22 cellular contexts compared by ENCODE assay signal in genomic region chr12:121328620-121329019, GRCh38. TPM values are rescaled to one million over a fixed set of nuclear protein-coding genes. Genes with fewer than 3 reads are reported as not detected.
A peak's percentile ranks its signal among the peaks of the same experiment; 100 is the strongest.
DNase-seq lines count a peak whose midpoint lies in the region; ATAC-seq, FAIRE-seq and TF ChIP-seq lines count a peak whose summit lies in the region.
"Had no signal": no experiment of that assay in that cellular context is flagged by ENCODE, and none has a peak within 500 bp of the region (broad histone marks: within the 10 kb centered on the region; RNA-seq: fewer than 3 reads in every experiment).

No MANE protein-coding gene starts in this region.

- H3K4me3 ChIP-seq in HepG2 (replicated peaks in 1 of 3; ENCODE audit: insufficient read depth in 1 of 3, low read depth in 2 of 3, low read length in 3 of 3) (no peak overlapping the region), right lobe of liver (no peak overlapping the region), GM12878 (no peak overlapping the region), neuronal stem cell (ENCODE audit: low read length in 2 of 2) (no peak overlapping the region)
- H3K4me3 ChIP-seq: BLaER1 treated with 17β-estradiol and CSF1 and Interleukin-3, amounts not matched to agents 10 nM and 100 nM had no signal

- no peak for TF ChIP-seq EP300 in HepG2 (IDR thresholded peaks at IDR 0.05; ENCODE audit: low read depth in 2 of 2, low read length in 2 of 2)
- no peak for TF ChIP-seq EP300 in HepG2 (CRISPR knock-in tag; IDR thresholded peaks at IDR 0.05; ENCODE audit: borderline replicate concordance)
- TF ChIP-seq EP300 in GM12878 (IDR thresholded peaks at IDR 0.05; ENCODE audit: borderline replicate concordance in 1 of 2, control insufficient read depth in 1 of 2, low read depth in 2 of 2, low read length in 2 of 2) = no peak

- RAD21 ChIA-PET in GM12878 (lab: Charles Lee; ENCODE audit: unreplicated experiment) = no interaction called here

- H3K18ac ChIP-seq in neuronal stem cell (ENCODE audit: low read length) = no peak overlapping the region

- no peak overlapping the region for H3K23ac ChIP-seq in neuronal stem cell (ENCODE audit: low read depth, low read length, poor library complexity)

- TF ChIP-seq POLR2A in HepG2 (IDR thresholded peaks at IDR 0.05; ENCODE audit: insufficient read depth in 1 of 2, low read depth in 2 of 2, low read length in 2 of 2) (no peak), right lobe of liver (IDR thresholded peaks at IDR 0.05) (no peak), GM12878 (IDR thresholded peaks at IDR 0.05; ENCODE audit: low read depth, low read length) (no peak)

- DNase-seq in HepG2 (ENCODE audit: low spot score) = no peak
- no peak for DNase-seq in right lobe of liver
- no peak for DNase-seq in GM12878 (ENCODE audit: low read depth, low spot score)
- DNase-seq in neuronal stem cell (ENCODE audit: low spot score) = no peak
- no peak for DNase-seq in iPS-NIHi7 (ENCODE audit: extremely low spot score)
- DNase-seq: 8988T; ACHN; Caco-2; Calu3; CD4-positive, alpha-beta T cell; CD8-positive, alpha-beta T cell; DMS79 treated with DMSO at 0.1 percent for 48 hours; GF-D8 had no signal

- H2BK120ac ChIP-seq in neuronal stem cell (ENCODE audit: low read depth, low read length) = no peak overlapping the region

- no peak overlapping the region for H4K91ac ChIP-seq in neuronal stem cell (ENCODE audit: low read depth, low read length, poor library complexity)

- no peak overlapping the region for H4K8ac ChIP-seq in neuronal stem cell (ENCODE audit: low read depth, low read length)

- BruUV-seq in HepG2 (replicated peaks; lab: Mats Ljungman, UMichigan) = no TSS peak
- TSS peak; percentile 8 for BruUV-seq in GM12878 (replicated peaks; lab: Mats Ljungman, UMichigan)

- H2BK12ac ChIP-seq in neuronal stem cell (ENCODE audit: low read length) = no peak overlapping the region

- H2BK5ac ChIP-seq in neuronal stem cell (ENCODE audit: low read length) = no peak overlapping the region

- H3K36me3 ChIP-seq in HepG2 (replicated peaks in 1 of 2; ENCODE audit: control insufficient read depth in 1 of 2, insufficient read depth in 2 of 2, low read length in 2 of 2) = peaks cover 35 to 84% of the 10 kb centered on the region in 2 experiments
- peaks cover 0 to 74% (median 31%) of the 10 kb centered on the region in 4 donors for H3K36me3 ChIP-seq in right lobe of liver
- H3K36me3 ChIP-seq in GM12878 (ENCODE audit: control insufficient read depth in 2 of 2, insufficient read depth in 2 of 2, low read length in 1 of 2) = peaks cover 23 to 44% of the 10 kb centered on the region in 2 experiments
- H3K36me3 ChIP-seq in neuronal stem cell (replicated peaks in 1 of 2; ENCODE audit: control insufficient read depth in 2 of 2, insufficient read depth in 2 of 2, low read length in 2 of 2) = peaks cover 35 to 97% of the 10 kb centered on the region in 2 donors

- no peaks in the 10 kb centered on the region for H3K79me1 ChIP-seq in neuronal stem cell (ENCODE audit: low read depth, low read length)

- POLR2A ChIA-PET in HepG2 (lab: Yijun Ruan, JAX) (no interaction called here), GM12878 (lab: Charles Lee) (no interaction called here)

- H4K20me1 ChIP-seq in HepG2 (ENCODE audit: insufficient read depth, low read length) (no peaks in the 10 kb centered on the region), GM12878 (ENCODE audit: control insufficient read depth, insufficient read depth) (no peaks in the 10 kb centered on the region)

- CTCF ChIA-PET in HepG2 (lab: Yijun Ruan, JAX; ENCODE audit: low intra/inter-chr PET ratio, low total read pairs) = no interaction called here
- CTCF ChIA-PET in GM12878 (lab: Yijun Ruan, JAX) = interaction anchor here (0.5 to 2.5 kb wide), 3 partner anchors 115 to 273 kb away, joined by 3 to 10 read pairs (median 3); no protein-coding TSS in a partner anchor

- H3K9me3 ChIP-seq in HepG2 (ENCODE audit: low read length) (no peaks in the 10 kb centered on the region), right lobe of liver (no peaks in the 10 kb centered on the region), GM12878 (replicated peaks; ENCODE audit: control insufficient read depth, insufficient read depth, low read length) (no peaks in the 10 kb centered on the region), neuronal stem cell (replicated peaks in 1 of 2; ENCODE audit: control insufficient read depth in 2 of 2, insufficient read depth in 1 of 2, low read depth in 1 of 2, low read length in 2 of 2) (no peaks in the 10 kb centered on the region)
- H3K9me3 ChIP-seq: BLaER1 treated with 17β-estradiol and CSF1 and Interleukin-3, amounts not matched to agents 10 nM and 100 nM; Caco-2 had no signal

- SMC1A ChIA-PET in GM12878 (lab: Charles Lee; ENCODE audit: uncharacterized antibody, unreplicated experiment) = no interaction called here

- H3K27ac ChIP-seq in HepG2 (ENCODE audit: extremely low read length, insufficient read depth, low read length) (no peak overlapping the region), right lobe of liver (no peak overlapping the region), GM12878 (ENCODE audit: control insufficient read depth, insufficient read depth) (no peak overlapping the region), neuronal stem cell (replicated peaks; ENCODE audit: low read length) (no peak overlapping the region)
- H3K27ac ChIP-seq: BLaER1 treated with 17β-estradiol and CSF1 and Interleukin-3, amounts not matched to agents 10 nM and 100 nM; C4-2B had no signal

- intact Hi-C loops in HepG2 (cut with micrococcal nuclease; ENCODE audit: unreplicated experiment) = no loop called here
- intact Hi-C loops in right lobe of liver (cut with DNase I) = loop anchor here in 1 of 2 donors (10.0 kb wide), 1 partner anchor 116 kb away; no protein-coding TSS in a partner anchor
- intact Hi-C loops in GM12878 (cut with micrococcal nuclease; ENCODE audit: unreplicated experiment) = no loop called here

- no peaks in the 10 kb centered on the region for H3K79me2 ChIP-seq in HepG2 (ENCODE audit: insufficient read depth, low read length)
- H3K79me2 ChIP-seq in GM12878 (ENCODE audit: control insufficient read depth, insufficient read depth, low read length) = no peaks in the 10 kb centered on the region

- no peak overlapping the region for H3K9ac ChIP-seq in HepG2 (ENCODE audit: insufficient read depth, low read depth, low read length)
- no peak overlapping the region for H3K9ac ChIP-seq in GM12878 (ENCODE audit: control insufficient read depth, insufficient read depth, low read length)
- peak overlapping the region; percentile 18 for H3K9ac ChIP-seq in neuronal stem cell (ENCODE audit: low read depth, low read length, poor library complexity)
- H3K9ac ChIP-seq: BLaER1 treated with 17β-estradiol and CSF1 and Interleukin-3, amounts not matched to agents 10 nM and 100 nM had no signal

- WGBS in HepG2 (ENCODE audit: low lambda C conversion rate) = 96% methylated on average over 4 of the region's 4 CpGs
- 100% methylated on average over 4 of the region's 4 CpGs for WGBS in right lobe of liver (ENCODE audit: insufficient coverage, low coverage, low lambda C conversion rate, missing lambda C conversion rate)
- 87% methylated on average over 4 of the region's 4 CpGs for WGBS in GM12878 (ENCODE audit: insufficient coverage, insufficient replicate concordance, low lambda C conversion rate, missing lambda C conversion rate)
- WGBS in neuronal stem cell (ENCODE audit: extremely low coverage in 2 of 2, insufficient read length in 2 of 2, insufficient replicate concordance in 1 of 2), 2 donors = no CpG with 5 or more reads among the region's 4 CpGs

- H3K4me1 ChIP-seq in HepG2 (ENCODE audit: insufficient read depth, low read length) (no peaks in the 10 kb centered on the region), right lobe of liver (peaks cover 0 to 18% (median 0%) of the 10 kb centered on the region in 4 donors), GM12878 (ENCODE audit: control insufficient read depth, insufficient read depth, low read length) (no peaks in the 10 kb centered on the region; the same call in 1 of the 2 replicates), neuronal stem cell (ENCODE audit: control insufficient read depth in 2 of 2, insufficient read depth in 1 of 2, low read depth in 1 of 2, low read length in 2 of 2) (no peaks in the 10 kb centered on the region)
- H3K4me1 ChIP-seq: Caco-2 had no signal

- H2AFZ ChIP-seq in HepG2 (ENCODE audit: low read length) = no peak overlapping the region
- H2AFZ ChIP-seq in GM12878 (ENCODE audit: control insufficient read depth, low read depth, low read length) = no peak overlapping the region
- no peak overlapping the region for H2AFZ ChIP-seq in neuronal stem cell (ENCODE audit: low read length)

- in situ Hi-C loops in HepG2 (cut with HindIII; ENCODE audit: extremely low pct_ligation_motif_present, low pct_unique_long_range_greater_than_20kb) = no loop called here
- in situ Hi-C loops in GM12878 (cut with MboI) = loop anchor here (25.0 kb wide), 1 partner anchor 109 kb away; no protein-coding TSS in a partner anchor

- no peak overlapping the region for H3K4me2 ChIP-seq in HepG2 (ENCODE audit: low read depth, low read length)
- H3K4me2 ChIP-seq in GM12878 (ENCODE audit: control insufficient read depth, insufficient read depth) = no peak overlapping the region
- no peak overlapping the region for H3K4me2 ChIP-seq in neuronal stem cell (ENCODE audit: insufficient read depth, low read length, poor library complexity, severe bottlenecking)
- H3K4me2 ChIP-seq: BLaER1 treated with 17β-estradiol and CSF1 and Interleukin-3, amounts not matched to agents 10 nM and 100 nM had no signal

- no peak for TF ChIP-seq CTCF in HepG2 (CRISPR knock-in tag; IDR thresholded peaks at IDR 0.05)
- TF ChIP-seq CTCF in right lobe of liver (IDR thresholded peaks at IDR 0.05) = no peak
- no peak for TF ChIP-seq CTCF in GM12878 (IDR thresholded peaks at IDR 0.05 in 2 of 3, conservative IDR thresholded peaks at IDR 0.05 in 1 of 3; ENCODE audit: control insufficient read depth in 2 of 3, extremely low read depth in 1 of 3, insufficient read depth in 1 of 3, low read depth in 3 of 3, low read length in 3 of 3)

- no peak overlapping the region for H3K14ac ChIP-seq in neuronal stem cell (ENCODE audit: low read length)

- ATAC-seq in HepG2 = no peak
- ATAC-seq in right lobe of liver = no peak
- no peak for ATAC-seq in GM12878
- no peak for ATAC-seq in GM18909 (IDR thresholded peaks at IDR 0.05; ENCODE audit: poor library complexity, unreplicated experiment)
- ATAC-seq: CD8-positive, alpha-beta T cell had no signal

- no peak overlapping the region for H2BK15ac ChIP-seq in neuronal stem cell (ENCODE audit: low read length)

- no peak for FAIRE-seq in HepG2 (lab: Jason Lieb, UNC)
- FAIRE-seq in GM12878 (lab: Jason Lieb, UNC) = no peak
- FAIRE-seq: A204.1, D721Med, G401.6, GM12892, GM18507, GM19239 had no signal

- no peaks in the 10 kb centered on the region for H3K27me3 ChIP-seq in HepG2 (ENCODE audit: control insufficient read depth in 1 of 2, insufficient read depth in 2 of 2, low read length in 2 of 2)
- no peaks in the 10 kb centered on the region for H3K27me3 ChIP-seq in right lobe of liver
- H3K27me3 ChIP-seq in GM12878 (replicated peaks in 1 of 2; ENCODE audit: control insufficient read depth in 2 of 2, insufficient read depth in 2 of 2, low read length in 1 of 2) = no peaks in the 10 kb centered on the region
- H3K27me3 ChIP-seq in neuronal stem cell (ENCODE audit: control insufficient read depth in 3 of 3, insufficient read depth in 3 of 3, low read depth in 1 of 3, low read length in 3 of 3) = peaks cover 0 to 2% (median 0%) of the 10 kb centered on the region in 3 experiments
- H3K27me3 ChIP-seq: BLaER1 treated with 17β-estradiol and CSF1 and Interleukin-3, amounts not matched to agents 10 nM and 100 nM had no signal

- no peak overlapping the region for H2AK5ac ChIP-seq in neuronal stem cell (ENCODE audit: low read depth, low read length)

- TF ChIP-seq RAD21 in HepG2 (CRISPR knock-in tag; IDR thresholded peaks at IDR 0.05) (no peak), GM12878 (IDR thresholded peaks at IDR 0.05; ENCODE audit: insufficient read depth, low read depth, low read length) (no peak)

- no peak overlapping the region for H3K4ac ChIP-seq in neuronal stem cell (ENCODE audit: low read length)

RNA-seq across cellular contexts. Expression of gene ANAPC5, which starts 23.6 kb away (rescaled TPM):
- total RNA-seq in HepG2 (2016; rRNA removed; fragmentation: Illumina TruSeq; extraction: Trizol) (161 and 174 TPM in 2 replicates), right lobe of liver (10 to 100 TPM; 40.7 to 68.8 (median 49.8) TPM), GM12878 (2014; rRNA removed) (166 and 180 TPM in 2 replicates), GM12878 (2014; rRNA removed; fragmentation: Illumina TruSeq; extraction: Trizol) (139 and 144 TPM in 2 replicates), GM12878 (2021) (114 and 132 TPM in 2 replicates)
- 101 and 107 TPM in 2 replicates for total RNA-seq in HepG2 (2016; cell fraction: cytosol; rRNA removed; fragmentation: Illumina TruSeq; extraction: Trizol; ENCODE audit: low read depth)
- total RNA-seq in HepG2 (2016; cell fraction: insoluble cytoplasmic fraction; rRNA removed; fragmentation: Illumina TruSeq; extraction: Trizol) = 166 and 170 TPM in 2 replicates
- total RNA-seq in HepG2 (2016; cell fraction: membrane; rRNA removed; fragmentation: Illumina TruSeq; extraction: Trizol) = 211 and 214 TPM in 2 replicates
- 114 and 131 TPM in 2 replicates for total RNA-seq in HepG2 (2016; cell fraction: nucleus; rRNA removed; fragmentation: Illumina TruSeq; extraction: Trizol)
- polyA plus RNA-seq in HepG2 (2011; rRNA removed) (134 and 146 TPM in 2 replicates), GM12878 (2011; rRNA removed) (205 and 226 TPM in 2 replicates), GM12878 (2014; fragmentation: Illumina TruSeq; extraction: Trizol) (167 and 199 TPM in 2 replicates), GM12878 (2014; fragmentation: Nextera tagmentation; extraction: Ambion mirVana) (100 to 1,000 TPM; 102 to 142 TPM), GM12878 (2014; rRNA removed) (165 TPM in 2 replicates), GM12878 (2016; fragmentation: Nextera tagmentation; extraction: Ambion mirVana) (100 to 1,000 TPM; 219 to 227 TPM)
- 93.9 and 111 TPM in 2 replicates for polyA plus RNA-seq in HepG2 (2011; cell fraction: cytosol; rRNA removed)
- 245 and 310 TPM in 2 replicates for polyA plus RNA-seq in HepG2 (2011; cell fraction: nucleus; rRNA removed)
- 58.4 and 72.2 TPM in 2 replicates for polyA plus RNA-seq in HepG2 (2012)
- 91.9 and 105 TPM in 2 replicates for polyA plus RNA-seq in HepG2 (2016; cell fraction: cytosol; fragmentation: Illumina TruSeq; extraction: Trizol; ENCODE audit: low read depth)
- 134 and 136 TPM in 2 replicates for polyA plus RNA-seq in HepG2 (2016; cell fraction: insoluble cytoplasmic fraction; fragmentation: Illumina TruSeq; extraction: Trizol; ENCODE audit: low read depth)
- polyA plus RNA-seq in HepG2 (2016; cell fraction: membrane; fragmentation: Illumina TruSeq; extraction: Trizol; ENCODE audit: low read depth) = 143 and 147 TPM in 2 replicates
- 178 and 187 TPM in 2 replicates for polyA plus RNA-seq in HepG2 (2016; cell fraction: nucleus; fragmentation: Illumina TruSeq; extraction: Trizol; ENCODE audit: insufficient read depth, low read depth)
- polyA minus RNA-seq in HepG2 (2011; rRNA and poly(A)+ RNA removed; ENCODE audit: low replicate concordance) = 159 and 362 TPM in 2 replicates
- polyA minus RNA-seq in HepG2 (2011; cell fraction: cytosol; rRNA and poly(A)+ RNA removed) = 55.9 and 59.9 TPM in 2 replicates
- 144 and 152 TPM in 2 replicates for polyA minus RNA-seq in HepG2 (2011; cell fraction: nucleus; rRNA and poly(A)+ RNA removed)
- total RNA-seq in GM12878 (2013; cell fraction: nucleolus; rRNA removed) = 563 and 606 TPM in 2 replicates
- polyA plus RNA-seq in GM12878 (2011; ENCODE audit: low read depth) = 94.2 TPM
- polyA plus RNA-seq in GM12878 (2011; cell fraction: cytosol; rRNA removed) = 179 and 212 TPM in 2 replicates
- polyA plus RNA-seq in GM12878 (2011; cell fraction: nucleus; rRNA removed) = 418 and 443 TPM in 2 replicates
- polyA plus RNA-seq in GM12878 (2012) = 77.8 and 90.8 TPM in 2 replicates
- 190 and 219 TPM in 2 replicates for polyA minus RNA-seq in GM12878 (2011; rRNA and poly(A)+ RNA removed)
- polyA minus RNA-seq in GM12878 (2011; cell fraction: cytosol; rRNA and poly(A)+ RNA removed) = 56.1 and 67.0 TPM in 2 replicates
- polyA minus RNA-seq in GM12878 (2011; cell fraction: nucleus; rRNA and poly(A)+ RNA removed) = 119 and 191 TPM in 2 replicates
- 108 TPM for polyA plus RNA-seq in neuronal stem cell (2013, experiment 1 of 2)
- polyA plus RNA-seq in neuronal stem cell (2013, experiment 2 of 2) = 107 TPM

RNA-seq across cellular contexts. Expression of gene CAMKK2, which starts 32.1 kb away (rescaled TPM):
- total RNA-seq in HepG2 (2016; rRNA removed; fragmentation: Illumina TruSeq; extraction: Trizol) = 18.8 and 23.0 TPM in 2 replicates
- total RNA-seq in HepG2 (2016; cell fraction: cytosol; rRNA removed; fragmentation: Illumina TruSeq; extraction: Trizol; ENCODE audit: low read depth) = 3.8 and 4.1 TPM in 2 replicates
- total RNA-seq in HepG2 (2016; cell fraction: insoluble cytoplasmic fraction; rRNA removed; fragmentation: Illumina TruSeq; extraction: Trizol) = 17.9 and 20.0 TPM in 2 replicates
- 17.3 and 18.1 TPM in 2 replicates for total RNA-seq in HepG2 (2016; cell fraction: membrane; rRNA removed; fragmentation: Illumina TruSeq; extraction: Trizol)
- 18.1 and 18.3 TPM in 2 replicates for total RNA-seq in HepG2 (2016; cell fraction: nucleus; rRNA removed; fragmentation: Illumina TruSeq; extraction: Trizol)
- 20.0 and 25.1 TPM in 2 replicates for polyA plus RNA-seq in HepG2 (2011; rRNA removed)
- 18.7 TPM in 2 replicates for polyA plus RNA-seq in HepG2 (2011; cell fraction: cytosol; rRNA removed)
- 36.8 and 38.0 TPM in 2 replicates for polyA plus RNA-seq in HepG2 (2011; cell fraction: nucleus; rRNA removed)
- polyA plus RNA-seq in HepG2 (2012) = 12.9 and 13.9 TPM in 2 replicates
- 3.2 and 3.8 TPM in 2 replicates for polyA plus RNA-seq in HepG2 (2016; cell fraction: cytosol; fragmentation: Illumina TruSeq; extraction: Trizol; ENCODE audit: low read depth)
- 19.8 and 21.1 TPM in 2 replicates for polyA plus RNA-seq in HepG2 (2016; cell fraction: insoluble cytoplasmic fraction; fragmentation: Illumina TruSeq; extraction: Trizol; ENCODE audit: low read depth)
- 12.0 and 12.4 TPM in 2 replicates for polyA plus RNA-seq in HepG2 (2016; cell fraction: membrane; fragmentation: Illumina TruSeq; extraction: Trizol; ENCODE audit: low read depth)
- polyA plus RNA-seq in HepG2 (2016; cell fraction: nucleus; fragmentation: Illumina TruSeq; extraction: Trizol; ENCODE audit: insufficient read depth, low read depth) = 32.0 and 33.8 TPM in 2 replicates
- 29.2 and 33.9 TPM in 2 replicates for polyA minus RNA-seq in HepG2 (2011; rRNA and poly(A)+ RNA removed; ENCODE audit: low replicate concordance)
- 12.1 and 12.2 TPM in 2 replicates for polyA minus RNA-seq in HepG2 (2011; cell fraction: cytosol; rRNA and poly(A)+ RNA removed)
- 23.2 and 29.6 TPM in 2 replicates for polyA minus RNA-seq in HepG2 (2011; cell fraction: nucleus; rRNA and poly(A)+ RNA removed)
- total RNA-seq in right lobe of liver = 10 to 100 TPM; 20.6 to 31.8 (median 24.1) TPM
- 45.5 and 50.6 TPM in 2 replicates for total RNA-seq in GM12878 (2013; cell fraction: nucleolus; rRNA removed)
- 25.0 and 28.5 TPM in 2 replicates for total RNA-seq in GM12878 (2014; rRNA removed)
- total RNA-seq in GM12878 (2014; rRNA removed; fragmentation: Illumina TruSeq; extraction: Trizol) = 17.1 and 17.7 TPM in 2 replicates
- 37.7 and 38.3 TPM in 2 replicates for total RNA-seq in GM12878 (2021)
- polyA plus RNA-seq in GM12878 (2011; ENCODE audit: low read depth) = 11.2 TPM
- 34.8 and 40.6 TPM in 2 replicates for polyA plus RNA-seq in GM12878 (2011; rRNA removed)
- polyA plus RNA-seq in GM12878 (2011; cell fraction: cytosol; rRNA removed) = 48.6 and 50.5 TPM in 2 replicates
- 76.2 and 79.0 TPM in 2 replicates for polyA plus RNA-seq in GM12878 (2011; cell fraction: nucleus; rRNA removed)
- 17.3 and 19.6 TPM in 2 replicates for polyA plus RNA-seq in GM12878 (2012)
- polyA plus RNA-seq in GM12878 (2014; fragmentation: Illumina TruSeq; extraction: Trizol) = 26.5 and 28.8 TPM in 2 replicates
- polyA plus RNA-seq in GM12878 (2014; fragmentation: Nextera tagmentation; extraction: Ambion mirVana) = 1 to 10 TPM; 5.2 to 5.3 TPM
- polyA plus RNA-seq in GM12878 (2014; rRNA removed) = 33.0 and 35.3 TPM in 2 replicates
- 10 to 100 TPM; 23.7 to 24.8 TPM for polyA plus RNA-seq in GM12878 (2016; fragmentation: Nextera tagmentation; extraction: Ambion mirVana)
- 46.7 and 58.2 TPM in 2 replicates for polyA minus RNA-seq in GM12878 (2011; rRNA and poly(A)+ RNA removed)
- 18.5 and 23.1 TPM in 2 replicates for polyA minus RNA-seq in GM12878 (2011; cell fraction: cytosol; rRNA and poly(A)+ RNA removed)
- 29.7 and 44.9 TPM in 2 replicates for polyA minus RNA-seq in GM12878 (2011; cell fraction: nucleus; rRNA and poly(A)+ RNA removed)
- polyA plus RNA-seq in neuronal stem cell (2013, experiment 1 of 2) = 24.5 TPM
- 24.3 TPM for polyA plus RNA-seq in neuronal stem cell (2013, experiment 2 of 2)
